Comparison of ENCODE assay signal across 2 cellular contexts in the genomic region with DNA sequence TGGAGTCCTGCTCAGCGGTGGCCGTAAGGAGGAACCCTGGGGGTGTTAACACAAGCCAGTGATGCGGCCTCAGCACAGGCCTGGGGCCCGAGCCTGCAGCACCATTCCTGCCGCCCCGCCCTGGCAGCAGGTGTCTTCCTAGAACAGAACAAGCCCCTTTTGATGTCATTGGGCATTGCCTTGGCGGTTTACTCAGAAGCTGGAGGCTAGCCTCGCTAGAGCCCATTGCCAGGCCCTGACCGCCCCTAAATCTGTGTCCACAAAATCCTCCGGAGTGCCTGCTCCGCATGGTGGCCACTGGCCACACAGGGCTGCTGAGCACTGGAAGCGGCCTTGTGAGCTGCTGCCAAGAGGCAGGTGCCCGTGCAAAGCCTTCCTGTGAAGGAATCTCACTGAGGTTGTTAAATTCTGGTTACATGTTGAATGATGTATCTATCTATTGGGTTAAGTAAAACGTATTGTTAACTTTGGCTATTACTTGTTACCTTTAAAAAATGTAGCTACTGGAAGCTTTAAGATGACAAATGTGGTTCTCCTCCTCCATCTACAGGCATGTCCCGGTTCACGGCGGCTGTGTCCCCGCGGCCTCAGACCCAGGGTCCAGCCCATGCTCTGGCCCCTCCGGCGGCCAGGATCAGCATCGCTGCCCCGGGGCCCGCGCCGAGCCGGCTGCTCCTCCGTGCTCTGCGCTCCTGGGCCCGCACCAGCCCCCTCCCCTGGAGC.
TF ChIP-seq lines count a peak whose summit lies in the region.

No MANE protein-coding gene starts in this region.

TF ChIP-seq in Ishikawa, 13 proteins besides CTCF, POLR2A, EP300 and RAD21:
- TF ChIP-seq, protein P1, sequence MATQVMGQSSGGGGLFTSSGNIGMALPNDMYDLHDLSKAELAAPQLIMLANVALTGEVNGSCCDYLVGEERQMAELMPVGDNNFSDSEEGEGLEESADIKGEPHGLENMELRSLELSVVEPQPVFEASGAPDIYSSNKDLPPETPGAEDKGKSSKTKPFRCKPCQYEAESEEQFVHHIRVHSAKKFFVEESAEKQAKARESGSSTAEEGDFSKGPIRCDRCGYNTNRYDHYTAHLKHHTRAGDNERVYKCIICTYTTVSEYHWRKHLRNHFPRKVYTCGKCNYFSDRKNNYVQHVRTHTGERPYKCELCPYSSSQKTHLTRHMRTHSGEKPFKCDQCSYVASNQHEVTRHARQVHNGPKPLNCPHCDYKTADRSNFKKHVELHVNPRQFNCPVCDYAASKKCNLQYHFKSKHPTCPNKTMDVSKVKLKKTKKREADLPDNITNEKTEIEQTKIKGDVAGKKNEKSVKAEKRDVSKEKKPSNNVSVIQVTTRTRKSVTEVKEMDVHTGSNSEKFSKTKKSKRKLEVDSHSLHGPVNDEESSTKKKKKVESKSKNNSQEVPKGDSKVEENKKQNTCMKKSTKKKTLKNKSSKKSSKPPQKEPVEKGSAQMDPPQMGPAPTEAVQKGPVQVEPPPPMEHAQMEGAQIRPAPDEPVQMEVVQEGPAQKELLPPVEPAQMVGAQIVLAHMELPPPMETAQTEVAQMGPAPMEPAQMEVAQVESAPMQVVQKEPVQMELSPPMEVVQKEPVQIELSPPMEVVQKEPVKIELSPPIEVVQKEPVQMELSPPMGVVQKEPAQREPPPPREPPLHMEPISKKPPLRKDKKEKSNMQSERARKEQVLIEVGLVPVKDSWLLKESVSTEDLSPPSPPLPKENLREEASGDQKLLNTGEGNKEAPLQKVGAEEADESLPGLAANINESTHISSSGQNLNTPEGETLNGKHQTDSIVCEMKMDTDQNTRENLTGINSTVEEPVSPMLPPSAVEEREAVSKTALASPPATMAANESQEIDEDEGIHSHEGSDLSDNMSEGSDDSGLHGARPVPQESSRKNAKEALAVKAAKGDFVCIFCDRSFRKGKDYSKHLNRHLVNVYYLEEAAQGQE (IDR thresholded peaks at IDR 0.05; ENCODE audit: low read depth): no peak
- TF ChIP-seq, protein P2, sequence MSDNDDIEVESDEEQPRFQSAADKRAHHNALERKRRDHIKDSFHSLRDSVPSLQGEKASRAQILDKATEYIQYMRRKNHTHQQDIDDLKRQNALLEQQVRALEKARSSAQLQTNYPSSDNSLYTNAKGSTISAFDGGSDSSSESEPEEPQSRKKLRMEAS (IDR thresholded peaks at IDR 0.05): peak; percentile 19
- TF ChIP-seq FOXM1 (IDR thresholded peaks at IDR 0.05; ENCODE audit: borderline replicate concordance, low read depth) (no peak), CEBPB (IDR thresholded peaks at IDR 0.05) (no peak), TAF1 (IDR thresholded peaks at IDR 0.05; ENCODE audit: low read depth) (no peak), EGR1 (IDR thresholded peaks at IDR 0.05) (no peak), TCF12 (IDR thresholded peaks at IDR 0.05; ENCODE audit: low read depth) (no peak), CREB1 (IDR thresholded peaks at IDR 0.05; ENCODE audit: low read depth) (no peak), ZBTB7A (IDR thresholded peaks at IDR 0.05; ENCODE audit: low read depth) (peak; percentile 92; the same call in 1 of the 2 replicates), TEAD4 (IDR thresholded peaks at IDR 0.05) (peak; percentile 16; the same call in 1 of the 2 replicates), YY1 (IDR thresholded peaks at IDR 0.05; ENCODE audit: low read depth) (no peak), NFIC (IDR thresholded peaks at IDR 0.05) (no peak)
- TF ChIP-seq, protein P3, sequence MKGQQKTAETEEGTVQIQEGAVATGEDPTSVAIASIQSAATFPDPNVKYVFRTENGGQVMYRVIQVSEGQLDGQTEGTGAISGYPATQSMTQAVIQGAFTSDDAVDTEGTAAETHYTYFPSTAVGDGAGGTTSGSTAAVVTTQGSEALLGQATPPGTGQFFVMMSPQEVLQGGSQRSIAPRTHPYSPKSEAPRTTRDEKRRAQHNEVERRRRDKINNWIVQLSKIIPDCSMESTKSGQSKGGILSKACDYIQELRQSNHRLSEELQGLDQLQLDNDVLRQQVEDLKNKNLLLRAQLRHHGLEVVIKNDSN (IDR thresholded peaks at IDR 0.05): no peak

TF ChIP-seq in K562, 482 proteins besides CTCF, POLR2A, EP300 and RAD21 (continued from another document):
- no peak for TF ChIP-seq ZSCAN29 (IDR thresholded peaks at IDR 0.05)
- TF ChIP-seq, protein P4, sequence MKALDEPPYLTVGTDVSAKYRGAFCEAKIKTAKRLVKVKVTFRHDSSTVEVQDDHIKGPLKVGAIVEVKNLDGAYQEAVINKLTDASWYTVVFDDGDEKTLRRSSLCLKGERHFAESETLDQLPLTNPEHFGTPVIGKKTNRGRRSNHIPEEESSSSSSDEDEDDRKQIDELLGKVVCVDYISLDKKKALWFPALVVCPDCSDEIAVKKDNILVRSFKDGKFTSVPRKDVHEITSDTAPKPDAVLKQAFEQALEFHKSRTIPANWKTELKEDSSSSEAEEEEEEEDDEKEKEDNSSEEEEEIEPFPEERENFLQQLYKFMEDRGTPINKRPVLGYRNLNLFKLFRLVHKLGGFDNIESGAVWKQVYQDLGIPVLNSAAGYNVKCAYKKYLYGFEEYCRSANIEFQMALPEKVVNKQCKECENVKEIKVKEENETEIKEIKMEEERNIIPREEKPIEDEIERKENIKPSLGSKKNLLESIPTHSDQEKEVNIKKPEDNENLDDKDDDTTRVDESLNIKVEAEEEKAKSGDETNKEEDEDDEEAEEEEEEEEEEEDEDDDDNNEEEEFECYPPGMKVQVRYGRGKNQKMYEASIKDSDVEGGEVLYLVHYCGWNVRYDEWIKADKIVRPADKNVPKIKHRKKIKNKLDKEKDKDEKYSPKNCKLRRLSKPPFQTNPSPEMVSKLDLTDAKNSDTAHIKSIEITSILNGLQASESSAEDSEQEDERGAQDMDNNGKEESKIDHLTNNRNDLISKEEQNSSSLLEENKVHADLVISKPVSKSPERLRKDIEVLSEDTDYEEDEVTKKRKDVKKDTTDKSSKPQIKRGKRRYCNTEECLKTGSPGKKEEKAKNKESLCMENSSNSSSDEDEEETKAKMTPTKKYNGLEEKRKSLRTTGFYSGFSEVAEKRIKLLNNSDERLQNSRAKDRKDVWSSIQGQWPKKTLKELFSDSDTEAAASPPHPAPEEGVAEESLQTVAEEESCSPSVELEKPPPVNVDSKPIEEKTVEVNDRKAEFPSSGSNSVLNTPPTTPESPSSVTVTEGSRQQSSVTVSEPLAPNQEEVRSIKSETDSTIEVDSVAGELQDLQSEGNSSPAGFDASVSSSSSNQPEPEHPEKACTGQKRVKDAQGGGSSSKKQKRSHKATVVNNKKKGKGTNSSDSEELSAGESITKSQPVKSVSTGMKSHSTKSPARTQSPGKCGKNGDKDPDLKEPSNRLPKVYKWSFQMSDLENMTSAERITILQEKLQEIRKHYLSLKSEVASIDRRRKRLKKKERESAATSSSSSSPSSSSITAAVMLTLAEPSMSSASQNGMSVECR (CRISPR knock-in tag; IDR thresholded peaks at IDR 0.05): peak; percentile 27; the same call in 1 of the 2 replicates
- TF ChIP-seq, protein P5, sequence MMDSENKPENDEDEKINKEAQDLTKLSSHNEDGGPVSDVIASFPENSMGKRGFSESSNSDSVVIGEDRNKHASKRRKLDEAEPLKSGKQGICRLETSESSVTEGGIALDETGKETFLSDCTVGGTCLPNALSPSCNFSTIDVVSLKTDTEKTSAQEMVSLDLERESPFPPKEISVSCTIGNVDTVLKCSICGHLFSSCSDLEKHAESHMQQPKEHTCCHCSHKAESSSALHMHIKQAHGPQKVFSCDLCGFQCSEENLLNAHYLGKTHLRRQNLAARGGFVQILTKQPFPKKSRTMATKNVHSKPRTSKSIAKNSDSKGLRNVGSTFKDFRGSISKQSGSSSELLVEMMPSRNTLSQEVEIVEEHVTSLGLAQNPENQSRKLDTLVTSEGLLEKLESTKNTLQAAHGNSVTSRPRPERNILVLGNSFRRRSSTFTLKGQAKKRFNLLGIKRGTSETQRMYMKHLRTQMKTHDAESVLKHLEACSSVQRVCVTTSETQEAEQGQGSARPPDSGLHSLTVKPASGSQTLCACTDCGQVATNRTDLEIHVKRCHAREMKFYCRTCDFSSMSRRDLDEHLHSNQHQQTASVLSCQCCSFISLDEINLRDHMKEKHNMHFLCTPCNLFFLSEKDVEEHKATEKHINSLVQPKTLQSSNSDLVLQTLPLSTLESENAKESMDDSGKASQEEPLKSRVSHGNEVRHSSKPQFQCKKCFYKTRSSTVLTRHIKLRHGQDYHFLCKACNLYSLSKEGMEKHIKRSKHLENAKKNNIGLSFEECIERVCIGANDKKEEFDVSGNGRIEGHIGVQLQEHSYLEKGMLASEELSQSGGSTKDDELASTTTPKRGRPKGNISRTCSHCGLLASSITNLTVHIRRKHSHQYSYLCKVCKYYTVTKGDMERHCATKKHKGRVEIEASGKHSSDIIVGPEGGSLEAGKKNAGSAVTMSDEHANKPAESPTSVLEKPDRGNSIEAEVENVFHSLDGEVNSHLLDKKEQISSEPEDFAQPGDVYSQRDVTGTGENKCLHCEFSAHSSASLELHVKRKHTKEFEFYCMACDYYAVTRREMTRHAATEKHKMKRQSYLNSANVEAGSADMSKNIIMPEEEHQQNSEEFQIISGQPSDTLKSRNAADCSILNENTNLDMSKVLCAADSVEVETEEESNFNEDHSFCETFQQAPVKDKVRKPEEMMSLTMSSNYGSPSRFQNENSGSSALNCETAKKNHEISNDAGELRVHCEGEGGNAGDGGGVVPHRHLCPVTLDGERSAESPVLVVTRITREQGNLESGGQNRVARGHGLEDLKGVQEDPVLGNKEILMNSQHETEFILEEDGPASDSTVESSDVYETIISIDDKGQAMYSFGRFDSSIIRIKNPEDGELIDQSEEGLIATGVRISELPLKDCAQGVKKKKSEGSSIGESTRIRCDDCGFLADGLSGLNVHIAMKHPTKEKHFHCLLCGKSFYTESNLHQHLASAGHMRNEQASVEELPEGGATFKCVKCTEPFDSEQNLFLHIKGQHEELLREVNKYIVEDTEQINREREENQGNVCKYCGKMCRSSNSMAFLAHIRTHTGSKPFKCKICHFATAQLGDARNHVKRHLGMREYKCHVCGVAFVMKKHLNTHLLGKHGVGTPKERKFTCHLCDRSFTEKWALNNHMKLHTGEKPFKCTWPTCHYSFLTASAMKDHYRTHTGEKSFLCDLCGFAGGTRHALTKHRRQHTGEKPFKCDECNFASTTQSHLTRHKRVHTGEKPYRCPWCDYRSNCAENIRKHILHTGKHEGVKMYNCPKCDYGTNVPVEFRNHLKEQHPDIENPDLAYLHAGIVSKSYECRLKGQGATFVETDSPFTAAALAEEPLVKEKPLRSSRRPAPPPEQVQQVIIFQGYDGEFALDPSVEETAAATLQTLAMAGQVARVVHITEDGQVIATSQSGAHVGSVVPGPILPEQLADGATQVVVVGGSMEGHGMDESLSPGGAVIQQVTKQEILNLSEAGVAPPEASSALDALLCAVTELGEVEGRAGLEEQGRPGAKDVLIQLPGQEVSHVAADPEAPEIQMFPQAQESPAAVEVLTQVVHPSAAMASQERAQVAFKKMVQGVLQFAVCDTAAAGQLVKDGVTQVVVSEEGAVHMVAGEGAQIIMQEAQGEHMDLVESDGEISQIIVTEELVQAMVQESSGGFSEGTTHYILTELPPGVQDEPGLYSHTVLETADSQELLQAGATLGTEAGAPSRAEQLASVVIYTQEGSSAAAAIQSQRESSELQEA (IDR thresholded peaks at IDR 0.05; ENCODE audit: low read depth): no peak
- no peak for TF ChIP-seq RBM15 (IDR thresholded peaks at IDR 0.05; ENCODE audit: insufficient read depth, low read length)
- TF ChIP-seq, protein P6, sequence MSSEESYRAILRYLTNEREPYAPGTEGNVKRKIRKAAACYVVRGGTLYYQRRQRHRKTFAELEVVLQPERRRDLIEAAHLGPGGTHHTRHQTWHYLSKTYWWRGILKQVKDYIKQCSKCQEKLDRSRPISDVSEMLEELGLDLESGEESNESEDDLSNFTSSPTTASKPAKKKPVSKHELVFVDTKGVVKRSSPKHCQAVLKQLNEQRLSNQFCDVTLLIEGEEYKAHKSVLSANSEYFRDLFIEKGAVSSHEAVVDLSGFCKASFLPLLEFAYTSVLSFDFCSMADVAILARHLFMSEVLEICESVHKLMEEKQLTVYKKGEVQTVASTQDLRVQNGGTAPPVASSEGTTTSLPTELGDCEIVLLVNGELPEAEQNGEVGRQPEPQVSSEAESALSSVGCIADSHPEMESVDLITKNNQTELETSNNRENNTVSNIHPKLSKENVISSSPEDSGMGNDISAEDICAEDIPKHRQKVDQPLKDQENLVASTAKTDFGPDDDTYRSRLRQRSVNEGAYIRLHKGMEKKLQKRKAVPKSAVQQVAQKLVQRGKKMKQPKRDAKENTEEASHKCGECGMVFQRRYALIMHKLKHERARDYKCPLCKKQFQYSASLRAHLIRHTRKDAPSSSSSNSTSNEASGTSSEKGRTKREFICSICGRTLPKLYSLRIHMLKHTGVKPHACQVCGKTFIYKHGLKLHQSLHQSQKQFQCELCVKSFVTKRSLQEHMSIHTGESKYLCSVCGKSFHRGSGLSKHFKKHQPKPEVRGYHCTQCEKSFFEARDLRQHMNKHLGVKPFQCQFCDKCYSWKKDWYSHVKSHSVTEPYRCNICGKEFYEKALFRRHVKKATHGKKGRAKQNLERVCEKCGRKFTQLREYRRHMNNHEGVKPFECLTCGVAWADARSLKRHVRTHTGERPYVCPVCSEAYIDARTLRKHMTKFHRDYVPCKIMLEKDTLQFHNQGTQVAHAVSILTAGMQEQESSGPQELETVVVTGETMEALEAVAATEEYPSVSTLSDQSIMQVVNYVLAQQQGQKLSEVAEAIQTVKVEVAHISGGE (CRISPR knock-in tag; IDR thresholded peaks at IDR 0.05): no peak
- no peak for TF ChIP-seq E2F3 (CRISPR knock-in tag; IDR thresholded peaks at IDR 0.05)
- TF ChIP-seq ZNF695 (CRISPR knock-in tag; IDR thresholded peaks at IDR 0.05): no peak
- TF ChIP-seq FOXA3 (CRISPR knock-in tag; conservative IDR thresholded peaks at IDR 0.05 in 1 of 2, IDR thresholded peaks at IDR 0.05 in 1 of 2): no peak
- TF ChIP-seq ZNF165 (CRISPR knock-in tag; IDR thresholded peaks at IDR 0.05; ENCODE audit: borderline replicate concordance): no peak
- TF ChIP-seq ZFP30 (CRISPR knock-in tag; IDR thresholded peaks at IDR 0.05; ENCODE audit: borderline replicate concordance): no peak
- no peak for TF ChIP-seq NCOA6 (IDR thresholded peaks at IDR 0.05)
- TF ChIP-seq, protein P1 (CRISPR knock-in tag; IDR thresholded peaks at IDR 0.05; ENCODE audit: low read depth): no peak
